ENCODE assay signal across 1 cellular context in genomic region chr20:63972312-63973159, GRCh38.
A peak's percentile ranks its signal among the peaks of the same experiment; 100 is the strongest.
TF ChIP-seq lines count a peak whose summit lies in the region.

No MANE protein-coding gene starts in this region.

TF ChIP-seq in HepG2, 621 proteins besides CTCF, POLR2A, EP300 and RAD21 (continued from another document and continues in another):
- TF ChIP-seq ZNF407 (CRISPR knock-in tag; IDR thresholded peaks at IDR 0.05; ENCODE audit: not compliant biosample characterization): peak; percentile 61
- 0 out of 2 replicates have a peak, but pooled peaks have one; percentile 27 for TF ChIP-seq TOPORS (CRISPR knock-in tag; IDR thresholded peaks at IDR 0.05)
- no peak for TF ChIP-seq ZBTB34 (CRISPR knock-in tag; IDR thresholded peaks at IDR 0.05)
- no peak for TF ChIP-seq NKX3-1 (CRISPR knock-in tag; IDR thresholded peaks at IDR 0.05)
- TF ChIP-seq ATF7 (IDR thresholded peaks at IDR 0.05): no peak
- 0 out of 2 replicates have a peak, but pooled peaks have one; percentile 13 for TF ChIP-seq ATF7 (CRISPR knock-in tag; IDR thresholded peaks at IDR 0.05)
- no peak for TF ChIP-seq NR3C1 (CRISPR knock-in tag; IDR thresholded peaks at IDR 0.05)
- TF ChIP-seq SP4 (CRISPR knock-in tag; IDR thresholded peaks at IDR 0.05): 0 out of 2 replicates have a peak, but pooled peaks have one; percentile 20
- TF ChIP-seq NRL (CRISPR knock-in tag; IDR thresholded peaks at IDR 0.05; ENCODE audit: borderline replicate concordance): peak; percentile 83; the same call in 1 of the 2 replicates
- no peak for TF ChIP-seq ZNF33B (CRISPR knock-in tag; IDR thresholded peaks at IDR 0.05)
- peak; percentile 62; the same call in 1 of the 2 replicates for TF ChIP-seq TGIF2 (CRISPR knock-in tag; IDR thresholded peaks at IDR 0.05)
- TF ChIP-seq ARID4A (CRISPR knock-in tag; IDR thresholded peaks at IDR 0.05; ENCODE audit: borderline replicate concordance): peak; percentile 31; the same call in 1 of the 2 replicates
- TF ChIP-seq ERF (CRISPR knock-in tag; IDR thresholded peaks at IDR 0.05): peak; percentile 20; the same call in 1 of the 2 replicates
- TF ChIP-seq MLX (CRISPR knock-in tag; IDR thresholded peaks at IDR 0.05): no peak
- no peak for TF ChIP-seq SETDB1 (CRISPR knock-in tag; IDR thresholded peaks at IDR 0.05; ENCODE audit: borderline replicate concordance)
- TF ChIP-seq REPIN1 (CRISPR knock-in tag; IDR thresholded peaks at IDR 0.05; ENCODE audit: borderline replicate concordance, low read depth): no peak
- 0 out of 2 replicates have a peak, but pooled peaks have one; percentile 49 for TF ChIP-seq FOXP1 (IDR thresholded peaks at IDR 0.05)
- no peak for TF ChIP-seq FOXP1 (CRISPR knock-in tag; IDR thresholded peaks at IDR 0.05)
- TF ChIP-seq AKAP8 (CRISPR knock-in tag; IDR thresholded peaks at IDR 0.05): peak; percentile 95
- no peak for TF ChIP-seq ZNF564 (CRISPR knock-in tag; IDR thresholded peaks at IDR 0.05)
- TF ChIP-seq THAP11 (CRISPR knock-in tag; IDR thresholded peaks at IDR 0.05): 0 out of 2 replicates have a peak, but pooled peaks have one; percentile 33
- 0 out of 2 replicates have a peak, but pooled peaks have one; percentile 25 for TF ChIP-seq ZNF777 (CRISPR knock-in tag; IDR thresholded peaks at IDR 0.05)
- peak; percentile 87; the same call in 1 of the 2 replicates for TF ChIP-seq NFKB2 (CRISPR knock-in tag; IDR thresholded peaks at IDR 0.05; ENCODE audit: borderline replicate concordance)
- TF ChIP-seq THAP7 (CRISPR knock-in tag; IDR thresholded peaks at IDR 0.05): peak; percentile 24; the same call in 1 of the 2 replicates
- peak; percentile 67; the same call in 1 of the 2 replicates for TF ChIP-seq ZBTB38 (CRISPR knock-in tag; IDR thresholded peaks at IDR 0.05)
- peak; percentile 39; the same call in 1 of the 2 replicates for TF ChIP-seq NPAS2 (CRISPR knock-in tag; IDR thresholded peaks at IDR 0.05; ENCODE audit: borderline replicate concordance)
- no peak for TF ChIP-seq ARID3A (IDR thresholded peaks at IDR 0.05; ENCODE audit: low read depth, low read length)
- no peak for TF ChIP-seq CENPBD1 (CRISPR knock-in tag; IDR thresholded peaks at IDR 0.05; ENCODE audit: borderline replicate concordance, low read depth)
- peak; percentile 61; the same call in 1 of the 2 replicates for TF ChIP-seq RXRB (CRISPR knock-in tag; IDR thresholded peaks at IDR 0.05; ENCODE audit: borderline replicate concordance)
- TF ChIP-seq ZNF510 (CRISPR knock-in tag; IDR thresholded peaks at IDR 0.05; ENCODE audit: low read depth): no peak
- TF ChIP-seq PRDM10 (CRISPR knock-in tag; IDR thresholded peaks at IDR 0.05; ENCODE audit: low read depth): no peak
